8 cellular contexts compared by ENCODE assay signal in genomic region chr7:11341285-11341944, GRCh38.
DNase-seq lines count a peak whose midpoint lies in the region; ATAC-seq and TF ChIP-seq lines count a peak whose summit lies in the region.

No MANE protein-coding gene starts in this region.

- TF ChIP-seq CTCF in chondrocyte (IDR thresholded peaks at IDR 0.05), result peak; percentile 89

- no peaks in the 10 kb centered on the region for H3K36me3 Mint-ChIP-seq in chondrocyte (ENCODE audit: low read depth)

- in situ Hi-C loops in ACHN (cut with HindIII; ENCODE audit: low pct_ligation_motif_present, low pct_unique_long_range_greater_than_20kb, low sequenced_read_pairs), result no loop called here

- no peaks in the 10 kb centered on the region for H3K27me3 Mint-ChIP-seq in chondrocyte (ENCODE audit: low read depth)

- H3K9me3 Mint-ChIP-seq in chondrocyte (ENCODE audit: low read depth), result no peaks in the 10 kb centered on the region

- ATAC-seq in GM21360 (IDR thresholded peaks at IDR 0.05; ENCODE audit: unreplicated experiment) (peak; percentile 54), HG03196 (IDR thresholded peaks at IDR 0.05; ENCODE audit: unreplicated experiment) (no peak)

- H3K4me1 Mint-ChIP-seq in chondrocyte (ENCODE audit: low read depth), result peaks cover 44% of the 10 kb centered on the region

- DNase-seq in ACHN (peak; percentile 21), NCI-H345 (lab: John Stamatoyannopoulos, UW) (peak; percentile 71), chondrocyte (ENCODE audit: low spot score) (no peak), occipital lobe (lab: John Stamatoyannopoulos, UW) (peak; percentile 1)
- DNase-seq in activated CD4-positive, alpha-beta T cell treated with anti-CD3 and anti-CD28 coated beads for 1 hour, result no peak
- no peak for DNase-seq in activated CD4-positive, CD25-positive, alpha-beta regulatory T cell treated with anti-CD3 and anti-CD28 coated beads, Interleukin-2, amount 50 U/mL, for 72 hours

- H3K27ac Mint-ChIP-seq in chondrocyte (ENCODE audit: unreplicated experiment), result no peak overlapping the region

- no peak overlapping the region for H3K4me3 Mint-ChIP-seq in chondrocyte (ENCODE audit: unreplicated experiment)

Comparison
In these comparisons a context has a peak if more than half of its experiments do, and no peak if none do; other contexts are left out.
1. DNase-seq: peak in ACHN (single experiment), NCI-H345 (single experiment) and occipital lobe (single experiment); none in chondrocyte (single experiment), activated CD4-positive, alpha-beta T cell treated with anti-CD3 and anti-CD28 coated beads for 1 hour (single experiment) and activated CD4-positive, CD25-positive, alpha-beta regulatory T cell treated with anti-CD3 and anti-CD28 coated beads, Interleukin-2, amount 50 U/mL, for 72 hours (single experiment).